In genomic region chr4:135694066-135694465, GRCh38 we compare ENCODE assay signal across 39 cellular contexts.
"Had no signal": no experiment of that assay in that cellular context is flagged by ENCODE, and none has a peak within 500 bp of the region (broad histone marks: within the 10 kb centered on the region; RNA-seq: fewer than 3 reads in every experiment).

No MANE protein-coding gene starts in this region.

- H3K36me3 ChIP-seq: brain microvascular endothelial cell, MG63, Peyer's patch, SJSA1, WERI-Rb-1 had no signal

- H3K9me3 Mint-ChIP-seq: activated CD4-positive, alpha-beta memory T cell treated with anti-CD3 and anti-CD28 coated beads, Interleukin-2, amount 10 ng/mL, durations not matched to agents 7 days and 5 days had no signal

- H3K27ac Mint-ChIP-seq: activated CD4-positive, alpha-beta memory T cell treated with anti-CD3 and anti-CD28 coated beads, Interleukin-2, amount 10 ng/mL, durations not matched to agents 7 days and 5 days; activated CD8-positive, alpha-beta memory T cell treated with anti-CD3 and anti-CD28 coated beads, Interleukin-2, amount 10 ng/mL, durations not matched to agents 7 days and 5 days; activated naive CD8-positive, alpha-beta T cell treated with anti-CD3 and anti-CD28 coated beads for 36 hours; activated T-cell treated with anti-CD3 and anti-CD28 coated beads, Interleukin-2, amount 50 U/mL, for 72 hours; activated T-helper 17 cell treated with anti-CD3 and anti-CD28 coated beads, Interleukin-2, amount 50 U/mL, for 72 hours; T-cell had no signal

- H3K9me3 ChIP-seq: MG63, Peyer's patch, SK-N-SH had no signal

- H3K36me3 Mint-ChIP-seq: activated CD8-positive, alpha-beta memory T cell treated with anti-CD3 and anti-CD28 coated beads, Interleukin-2, amount 10 ng/mL, durations not matched to agents 7 days and 5 days; activated naive CD8-positive, alpha-beta T cell treated with anti-CD3 and anti-CD28 coated beads for 36 hours; T-cell had no signal

- H3K9ac ChIP-seq: SK-N-SH had no signal

- H3K4me3 ChIP-seq: MG63, Peyer's patch, SJSA1 had no signal

- H3K27me3 Mint-ChIP-seq: activated CD4-positive, alpha-beta memory T cell treated with anti-CD3 and anti-CD28 coated beads, Interleukin-2, amount 10 ng/mL, durations not matched to agents 7 days and 5 days; activated CD8-positive, alpha-beta memory T cell treated with anti-CD3 and anti-CD28 coated beads, Interleukin-2, amount 10 ng/mL, durations not matched to agents 7 days and 5 days; activated naive CD8-positive, alpha-beta T cell treated with anti-CD3 and anti-CD28 coated beads for 36 hours; activated T-helper 17 cell treated with anti-CD3 and anti-CD28 coated beads, Interleukin-2, amount 50 U/mL, for 72 hours; T-cell had no signal

- H3K27ac ChIP-seq: brain microvascular endothelial cell, Peyer's patch, SJSA1, WERI-Rb-1 had no signal

- H3K4me3 Mint-ChIP-seq: activated CD4-positive, alpha-beta memory T cell treated with anti-CD3 and anti-CD28 coated beads, Interleukin-2, amount 10 ng/mL, durations not matched to agents 7 days and 5 days; activated CD8-positive, alpha-beta memory T cell treated with anti-CD3 and anti-CD28 coated beads, Interleukin-2, amount 10 ng/mL, durations not matched to agents 7 days and 5 days; activated naive CD8-positive, alpha-beta T cell treated with anti-CD3 and anti-CD28 coated beads for 36 hours; activated T-cell treated with anti-CD3 and anti-CD28 coated beads, Interleukin-2, amount 50 U/mL, for 72 hours; activated T-helper 17 cell treated with anti-CD3 and anti-CD28 coated beads, Interleukin-2, amount 50 U/mL, for 72 hours; T-cell had no signal

- DNase-seq: activated CD4-positive, alpha-beta memory T cell treated with anti-CD3 and anti-CD28 coated beads, Interleukin-2, amount 10 ng/mL, durations not matched to agents 7 days and 5 days; activated CD4-positive, alpha-beta T cell treated with anti-CD3 and anti-CD28 coated beads for 1 hour; activated CD4-positive, alpha-beta T cell treated with anti-CD3 and anti-CD28 coated beads for 48 hours; activated CD4-positive, CD25-positive, alpha-beta regulatory T cell; activated CD8-positive, alpha-beta memory T cell treated with anti-CD3 and anti-CD28 coated beads for 24 hours; activated CD8-positive, alpha-beta memory T cell treated with anti-CD3 and anti-CD28 coated beads, Interleukin-2, amount 10 ng/mL, durations not matched to agents 7 days and 5 days; activated CD8-positive, alpha-beta memory T cell treated with anti-CD3 and anti-CD28 coated beads, Interleukin-2, amount 50 U/mL, for 48 hours; activated effector memory CD4-positive, alpha-beta T cell treated with anti-CD3 and anti-CD28 coated beads, Interleukin-2, amount 50 U/mL, for 16 hours; activated naive CD4-positive, alpha-beta T cell; activated naive CD4-positive, alpha-beta T cell treated with anti-CD3 and anti-CD28 coated beads, Interleukin-2, amount 50 U/mL, for 16 hours; activated naive CD8-positive, alpha-beta T cell treated with anti-CD3 and anti-CD28 coated beads for 36 hours; activated T-cell treated with anti-CD3 and anti-CD28 coated beads, Interleukin-2, amount 50 U/mL, for 1 hour; activated T-cell treated with anti-CD3 and anti-CD28 coated beads, Interleukin-2, amount 50 U/mL, for 72 hours; amniotic stem cell; aorta; brain microvascular endothelial cell; central memory CD4-positive, alpha-beta T cell; Kasumi-1; KG1; MG63; NCI-H1048; NCI-H1105 treated with DMSO at 0.1 percent for 48 hours; NCI-H187 treated with DMSO at 0.1 percent for 48 hours; NCI-H2081 treated with DMSO at 0.1 percent for 48 hours; NCI-H345; NCI-H524 treated with DMSO at 0.1 percent for 48 hours; NCI-H748 treated with DMSO at 0.1 percent for 48 hours; NK-92 treated with Interleukin-12 subunit alpha and Interleukin-12 subunit beta, amount 100 ng/mL, for 24 hours; Peyer's patch; RPMI8226; SHP77 treated with DMSO at 0.1 percent for 48 hours; SK-N-SH; T-cell; T-helper 2 cell; T-helper 9 cell; WERI-Rb-1 had no signal

- ATAC-seq: activated CD8-positive, alpha-beta memory T cell treated with anti-CD3 and anti-CD28 coated beads, Interleukin-2, amount 10 ng/mL, durations not matched to agents 7 days and 5 days; activated T-cell treated with anti-CD3 and anti-CD28 coated beads, Interleukin-2, amount 50 U/mL, for 72 hours; activated T-helper 17 cell treated with anti-CD3 and anti-CD28 coated beads, Interleukin-2, amount 50 U/mL, for 72 hours; PC-3; T-cell had no signal

- H3K4me1 ChIP-seq: Peyer's patch, SJSA1 had no signal

- H3K27me3 ChIP-seq: brain microvascular endothelial cell, MG63, Peyer's patch, SJSA1 had no signal

- H3K4me2 ChIP-seq: SK-N-SH had no signal

- H3K4me1 Mint-ChIP-seq: activated CD4-positive, alpha-beta memory T cell treated with anti-CD3 and anti-CD28 coated beads, Interleukin-2, amount 10 ng/mL, durations not matched to agents 7 days and 5 days; activated CD8-positive, alpha-beta memory T cell treated with anti-CD3 and anti-CD28 coated beads, Interleukin-2, amount 10 ng/mL, durations not matched to agents 7 days and 5 days; activated naive CD8-positive, alpha-beta T cell treated with anti-CD3 and anti-CD28 coated beads for 36 hours; activated T-helper 17 cell treated with anti-CD3 and anti-CD28 coated beads, Interleukin-2, amount 50 U/mL, for 72 hours; T-cell had no signal
